Comparison of ENCODE assay signal across 17 cellular contexts in genomic region chr17:79410681-79411080, GRCh38.
"Had no signal": no experiment of that assay in that cellular context is flagged by ENCODE, and none has a peak within 500 bp of the region (broad histone marks: within the 10 kb centered on the region; RNA-seq: fewer than 3 reads in every experiment).

No MANE protein-coding gene starts in this region.

- DNase-seq: activated CD4-positive, alpha-beta T cell treated with anti-CD3 and anti-CD28 coated beads, Interleukin-2, amount 50 U/mL, for 1 hour; activated CD8-positive, alpha-beta memory T cell treated with anti-CD3 and anti-CD28 coated beads, Interleukin-2, amount 10 ng/mL, durations not matched to agents 7 days and 5 days; activated CD8-positive, alpha-beta T cell treated with anti-CD3 and anti-CD28 coated beads, Interleukin-2, amount 10 ng/mL, durations not matched to agents 7 days and 5 days; activated naive CD8-positive, alpha-beta T cell treated with anti-CD3 and anti-CD28 coated beads, Interleukin-2, amount 50 U/mL, for 24 hours; activated T-cell treated with anti-CD3 and anti-CD28 coated beads, Interleukin-2, amount 50 U/mL, for 48 hours; amygdala; caudate nucleus; cortex of kidney; effector memory CD8-positive, alpha-beta T cell; islet precursor cell; left cardiac atrium; left ventricle myocardium superior; stimulated activated CD4-positive, alpha-beta T cell treated with anti-CD3 and anti-CD28 coated beads, Interleukin-12 subunit alpha, Interleukin-12 subunit beta, amount 100 ng/mL, for 4 hours; stimulated activated CD4-positive, alpha-beta T cell treated with anti-CD3 and anti-CD28 coated beads, Interleukin-4, amount 100 ng/mL, for 1 hour; stimulated activated naive CD8-positive, alpha-beta T cell treated with anti-CD3 and anti-CD28 coated beads, Interleukin-15, Interleukin-2, amounts not matched to agents 100 U/mL and 50 U/mL, for 24 hours; testis; transverse colon had no signal
